11 cellular contexts compared by ENCODE assay signal in the genomic region with DNA sequence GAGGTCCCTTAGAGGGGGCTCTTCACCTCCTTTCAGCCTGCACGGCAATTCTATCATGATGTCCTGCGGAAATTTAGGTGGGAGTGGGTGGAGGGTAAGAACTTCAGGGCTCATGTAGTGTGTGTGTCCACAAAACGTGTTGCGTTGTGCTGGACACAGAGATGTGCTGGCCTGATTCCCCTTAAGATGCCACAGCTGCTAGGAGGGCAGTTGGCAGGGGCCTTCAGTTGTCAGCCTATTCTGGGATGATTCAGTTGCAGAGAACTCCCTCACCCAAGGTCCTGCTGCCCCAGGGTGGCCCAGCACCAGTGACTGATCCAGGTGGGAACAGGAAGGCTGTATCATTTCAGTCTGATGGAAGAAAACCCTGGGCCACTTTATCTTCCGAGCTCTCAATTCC. TPM values are rescaled to one million over a fixed set of nuclear protein-coding genes. Genes with fewer than 3 reads are reported as not detected.
DNase-seq lines count a peak whose midpoint lies in the region; ATAC-seq and TF ChIP-seq lines count a peak whose summit lies in the region.
"Had no signal": no experiment of that assay in that cellular context is flagged by ENCODE, and none has a peak within 500 bp of the region (broad histone marks: within the 10 kb centered on the region; RNA-seq: fewer than 3 reads in every experiment).

No MANE protein-coding gene starts in this region.

- H3K9ac ChIP-seq in neuronal stem cell (ENCODE audit: low read depth, low read length, poor library complexity) = no peak overlapping the region

- H3K9me3 Mint-ChIP-seq in T-helper 1 cell treated with Interleukin-12 subunit alpha and Interleukin-12 subunit beta and Interleukin-4 antibody, amounts not matched to agents 30 μg/mL and 1 μg/mL, for 36 hours = no peaks in the 10 kb centered on the region
- no peaks in the 10 kb centered on the region for H3K9me3 Mint-ChIP-seq in central memory CD8-positive, alpha-beta T cell

- peaks cover 35% of the 10 kb centered on the region for H3K4me1 Mint-ChIP-seq in T-helper 1 cell treated with Interleukin-12 subunit alpha and Interleukin-12 subunit beta and Interleukin-4 antibody, amounts not matched to agents 30 μg/mL and 1 μg/mL, for 36 hours (ENCODE audit: low read depth)
- peaks cover 14% of the 10 kb centered on the region for H3K4me1 Mint-ChIP-seq in central memory CD8-positive, alpha-beta T cell

- H2BK120ac ChIP-seq in neuronal stem cell (ENCODE audit: low read depth, low read length) = no peak overlapping the region

- H3K36me3 Mint-ChIP-seq in T-helper 1 cell treated with Interleukin-12 subunit alpha and Interleukin-12 subunit beta and Interleukin-4 antibody, amounts not matched to agents 30 μg/mL and 1 μg/mL, for 36 hours (ENCODE audit: low read depth) = peaks cover 24% of the 10 kb centered on the region
- H3K36me3 Mint-ChIP-seq in central memory CD8-positive, alpha-beta T cell (ENCODE audit: insufficient read depth) = peaks cover 6% of the 10 kb centered on the region

- DNase-seq in T-helper 1 cell (no peak), OCI-LY7 (ENCODE audit: low spot score) (no peak), neuronal stem cell (ENCODE audit: low spot score) (no peak), lower lobe of right lung (no peak), foreskin melanocyte (no peak)
- DNase-seq in central memory CD8-positive, alpha-beta T cell (ENCODE audit: low spot score in 2 of 2) = no peak
- DNase-seq: ACHN, KG1, left colon had no signal

- no peak overlapping the region for H3K23ac ChIP-seq in neuronal stem cell (ENCODE audit: low read depth, low read length, poor library complexity)

- H3K4me1 ChIP-seq in OCI-LY7 (ENCODE audit: insufficient read depth, low read length, poor library complexity, severe bottlenecking) (peaks cover 25% of the 10 kb centered on the region), neuronal stem cell (ENCODE audit: control insufficient read depth in 2 of 2, insufficient read depth in 1 of 2, low read depth in 1 of 2, low read length in 2 of 2) (peaks cover 5 to 14% of the 10 kb centered on the region in 2 donors), lower lobe of right lung (peaks cover 15% of the 10 kb centered on the region)

- no peak for ATAC-seq in central memory CD8-positive, alpha-beta T cell (replicated peaks; ENCODE audit: extremely low read depth, poor library complexity, severe bottlenecking)
- ATAC-seq in lower lobe of right lung = no peak
- no peak for ATAC-seq in GM18502 (IDR thresholded peaks at IDR 0.05; ENCODE audit: poor library complexity, unreplicated experiment)

- peak overlapping the region; percentile 97 for H3K4me3 ChIP-seq in OCI-LY7 (ENCODE audit: low read depth, low read length, poor library complexity, severe bottlenecking)
- peak overlapping the region in 1 of 2 donors; percentile 96 for H3K4me3 ChIP-seq in neuronal stem cell (ENCODE audit: low read length in 2 of 2)
- H3K4me3 ChIP-seq in lower lobe of right lung = no peak overlapping the region

- peak overlapping the region; percentile 34 for H3K27ac Mint-ChIP-seq in T-helper 1 cell treated with Interleukin-12 subunit alpha and Interleukin-12 subunit beta and Interleukin-4 antibody, amounts not matched to agents 30 μg/mL and 1 μg/mL, for 36 hours
- no peak overlapping the region for H3K27ac Mint-ChIP-seq in central memory CD8-positive, alpha-beta T cell (ENCODE audit: low read depth)

- H3K18ac ChIP-seq in neuronal stem cell (ENCODE audit: low read length) = no peak overlapping the region

- H4K91ac ChIP-seq in neuronal stem cell (ENCODE audit: low read depth, low read length, poor library complexity) = no peak overlapping the region

- POLR2A ChIA-PET in OCI-LY7 (lab: Charles Lee) = interaction anchor here (1.1 kb wide), 1 partner anchor 10 kb away, joined by 5 read pairs; no protein-coding TSS in a partner anchor

- peaks cover 39% of the 10 kb centered on the region for H3K36me3 ChIP-seq in OCI-LY7 (ENCODE audit: insufficient read depth, low read length)
- H3K36me3 ChIP-seq in neuronal stem cell (replicated peaks in 1 of 2; ENCODE audit: control insufficient read depth in 2 of 2, insufficient read depth in 2 of 2, low read length in 2 of 2) = peaks cover 12 to 31% of the 10 kb centered on the region in 2 donors
- no peaks in the 10 kb centered on the region for H3K36me3 ChIP-seq in lower lobe of right lung

- no peak overlapping the region for H2BK15ac ChIP-seq in neuronal stem cell (ENCODE audit: low read length)

- H3K4me2 ChIP-seq in OCI-LY7 (ENCODE audit: low read length) (peak overlapping the region; percentile 69), neuronal stem cell (ENCODE audit: insufficient read depth, low read length, poor library complexity, severe bottlenecking) (no peak overlapping the region)

- no peaks in the 10 kb centered on the region for H3K9me2 ChIP-seq in OCI-LY7 (ENCODE audit: insufficient read depth, low read length)

- no peak overlapping the region for H2AK5ac ChIP-seq in neuronal stem cell (ENCODE audit: low read depth, low read length)

- H3K27ac ChIP-seq in OCI-LY7 (ENCODE audit: low read depth, low read length, poor library complexity, severe bottlenecking) = peak overlapping the region; percentile 77
- no peak overlapping the region for H3K27ac ChIP-seq in neuronal stem cell (replicated peaks; ENCODE audit: low read length)
- no peak overlapping the region for H3K27ac ChIP-seq in lower lobe of right lung

- H4K8ac ChIP-seq in neuronal stem cell (ENCODE audit: low read depth, low read length) = no peak overlapping the region

- CTCF ChIA-PET in OCI-LY7 (lab: Charles Lee; ENCODE audit: unreplicated experiment) = no interaction called here

- no CpG with 5 or more reads among the region's 5 CpGs for WGBS in neuronal stem cell (ENCODE audit: extremely low coverage in 2 of 2, insufficient read length in 2 of 2, insufficient replicate concordance in 1 of 2), 2 donors

- H3K27me3 Mint-ChIP-seq in T-helper 1 cell treated with Interleukin-12 subunit alpha and Interleukin-12 subunit beta and Interleukin-4 antibody, amounts not matched to agents 30 μg/mL and 1 μg/mL, for 36 hours (ENCODE audit: low read depth) = no peaks in the 10 kb centered on the region
- H3K27me3 Mint-ChIP-seq in central memory CD8-positive, alpha-beta T cell = peaks cover 19% of the 10 kb centered on the region

- TF ChIP-seq CTCF in OCI-LY7 (conservative IDR thresholded peaks at IDR 0.05; ENCODE audit: low read length) (no peak), lower lobe of right lung (IDR thresholded peaks at IDR 0.05) (no peak)

- H4K20me1 ChIP-seq in OCI-LY7 (ENCODE audit: insufficient read depth, low read length) = peaks cover 28% of the 10 kb centered on the region

- H2AFZ ChIP-seq in OCI-LY7 (ENCODE audit: low read length) = no peak overlapping the region; the same call in 1 of the 2 replicates
- H2AFZ ChIP-seq in neuronal stem cell (ENCODE audit: low read length) = peak overlapping the region; percentile 91

- H2BK5ac ChIP-seq in neuronal stem cell (ENCODE audit: low read length) = no peak overlapping the region

- intact Hi-C loops in OCI-LY7 (cut with micrococcal nuclease; ENCODE audit: unreplicated experiment) (loop anchor here (5.0 kb wide), 1 partner anchor 642 kb away; the partner anchor contains the start of gene ARL4C), lower lobe of right lung (cut with DNase I) (no loop called here)

- H3K79me1 ChIP-seq in neuronal stem cell (ENCODE audit: low read depth, low read length) = peaks cover 3% of the 10 kb centered on the region

- no peak overlapping the region for H2BK12ac ChIP-seq in neuronal stem cell (ENCODE audit: low read length)

- BruUV-seq in OCI-LY7 (replicated peaks; lab: Mats Ljungman, UMichigan) = no TSS peak

- H3K4me3 Mint-ChIP-seq in T-helper 1 cell treated with Interleukin-12 subunit alpha and Interleukin-12 subunit beta and Interleukin-4 antibody, amounts not matched to agents 30 μg/mL and 1 μg/mL, for 36 hours = peak overlapping the region; percentile 94
- peak overlapping the region; percentile 88 for H3K4me3 Mint-ChIP-seq in central memory CD8-positive, alpha-beta T cell

- H3K9me3 ChIP-seq in OCI-LY7 (ENCODE audit: low read length) (peaks cover 8% of the 10 kb centered on the region; the same call in 1 of the 2 replicates), neuronal stem cell (replicated peaks in 1 of 2; ENCODE audit: control insufficient read depth in 2 of 2, insufficient read depth in 1 of 2, low read depth in 1 of 2, low read length in 2 of 2) (no peaks in the 10 kb centered on the region), lower lobe of right lung (no peaks in the 10 kb centered on the region)

- H3K27me3 ChIP-seq in neuronal stem cell (ENCODE audit: control insufficient read depth in 3 of 3, insufficient read depth in 3 of 3, low read depth in 1 of 3, low read length in 3 of 3) (no peaks in the 10 kb centered on the region), lower lobe of right lung (ENCODE audit: low read depth) (no peaks in the 10 kb centered on the region)

- H3K14ac ChIP-seq in neuronal stem cell (ENCODE audit: low read length) = no peak overlapping the region

- H3K79me2 ChIP-seq in OCI-LY7 (ENCODE audit: insufficient read depth, low read depth, low read length) = peaks cover 40% of the 10 kb centered on the region

- H3K4ac ChIP-seq in neuronal stem cell (ENCODE audit: low read length) = no peak overlapping the region

RNA-seq across cellular contexts. Expression of gene HJURP, which starts 1.0 kb away (rescaled TPM):
- 79.9 and 94.3 TPM in 2 replicates for total RNA-seq in OCI-LY7 (2014; rRNA removed; shearing (Covaris generic))
- total RNA-seq in OCI-LY7 (2022) (122 and 135 TPM in 2 replicates), lower lobe of right lung (1.5 TPM)
- polyA plus RNA-seq in neuronal stem cell (2013, experiment 1 of 2) = 60.7 TPM
- polyA plus RNA-seq in neuronal stem cell (2013, experiment 2 of 2) = 61.4 TPM

Comparison
In these comparisons a context has a peak if more than half of its experiments do, and no peak if none do; other contexts are left out.
1. RNA of gene HJURP, which starts 1.0 kb away (total RNA-seq): 79.9 to 135 TPM in OCI-LY7; 1.5 TPM in lower lobe of right lung (single experiment); every median in the first group is over 10 times any median in the second.